1 cellular context compared by ENCODE assay signal in genomic region chr12:132466241-132467188, GRCh38.
A peak's percentile ranks its signal among the peaks of the same experiment; 100 is the strongest.
TF ChIP-seq lines count a peak whose summit lies in the region.

No MANE protein-coding gene starts in this region.

TF ChIP-seq in K562, 482 proteins besides CTCF, POLR2A, EP300 and RAD21:
- TF ChIP-seq, protein P1, sequence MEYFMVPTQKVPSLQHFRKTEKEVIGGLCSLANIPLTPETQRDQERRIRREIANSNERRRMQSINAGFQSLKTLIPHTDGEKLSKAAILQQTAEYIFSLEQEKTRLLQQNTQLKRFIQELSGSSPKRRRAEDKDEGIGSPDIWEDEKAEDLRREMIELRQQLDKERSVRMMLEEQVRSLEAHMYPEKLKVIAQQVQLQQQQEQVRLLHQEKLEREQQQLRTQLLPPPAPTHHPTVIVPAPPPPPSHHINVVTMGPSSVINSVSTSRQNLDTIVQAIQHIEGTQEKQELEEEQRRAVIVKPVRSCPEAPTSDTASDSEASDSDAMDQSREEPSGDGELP (CRISPR knock-in tag; IDR thresholded peaks at IDR 0.05; ENCODE audit: borderline replicate concordance) = 0 out of 2 replicates have a peak, but pooled peaks have one; percentile 13
- no peak for TF ChIP-seq TCF15 (CRISPR knock-in tag; IDR thresholded peaks at IDR 0.05)
- no peak for TF ChIP-seq POLR2AphosphoS5 (IDR thresholded peaks at IDR 0.05; ENCODE audit: control insufficient read depth, insufficient read depth, low read depth, low read length)
- TF ChIP-seq NFIC (IDR thresholded peaks at IDR 0.05) = 0 out of 2 replicates have a peak, but pooled peaks have one; percentile 5
